In genomic region chr2:96324716-96325037, GRCh38 we compare ENCODE assay signal across 8 cellular contexts. TPM values are rescaled to one million over a fixed set of nuclear protein-coding genes. Genes with fewer than 3 reads are reported as not detected.
A peak's percentile ranks its signal among the peaks of the same experiment; 100 is the strongest.
DNase-seq lines count a peak whose midpoint lies in the region; ATAC-seq and TF ChIP-seq lines count a peak whose summit lies in the region.

No MANE protein-coding gene starts in this region.

- CTCF ChIA-PET in activated CD8-positive, alpha-beta memory T cell treated with anti-CD3 and anti-CD28 coated beads, Interleukin-2, amount 10 ng/mL, durations not matched to agents 7 days and 5 days (lab: Charles Lee): interaction anchor here (0.7 to 3.2 kb wide), 10 partner anchors 8 to 230 kb away, joined by 3 to 15 read pairs (median 5); partner anchors contain the start of gene NCAPH

- H3K27me3 ChIP-seq in lower lobe of right lung (ENCODE audit: low read depth) (peaks cover 35% of the 10 kb centered on the region), thoracic aorta (replicated peaks; ENCODE audit: insufficient read depth) (no peaks in the 10 kb centered on the region)

- H3K9me3 Mint-ChIP-seq in activated CD8-positive, alpha-beta memory T cell treated with anti-CD3 and anti-CD28 coated beads, Interleukin-2, amount 10 ng/mL, durations not matched to agents 7 days and 5 days (ENCODE audit: low read depth): no peaks in the 10 kb centered on the region
- H3K9me3 Mint-ChIP-seq in activated T-helper 2 cell treated with anti-CD3 and anti-CD28 coated beads, Interferon-gamma antibody, Interleukin-2, Interleukin-4, amounts not matched to agents 10 μg/mL and 5 μg/mL and 100 μg/mL, durations not matched to agents 14 hours and 24 hours and 36 hours: no peaks in the 10 kb centered on the region

- TF ChIP-seq CTCF in lower lobe of right lung (IDR thresholded peaks at IDR 0.05) (no peak), thoracic aorta (IDR thresholded peaks at IDR 0.05) (no peak)

- no peaks in the 10 kb centered on the region for H3K27me3 Mint-ChIP-seq in activated CD8-positive, alpha-beta memory T cell treated with anti-CD3 and anti-CD28 coated beads, Interleukin-2, amount 10 ng/mL, durations not matched to agents 7 days and 5 days
- no peaks in the 10 kb centered on the region for H3K27me3 Mint-ChIP-seq in activated T-helper 2 cell treated with anti-CD3 and anti-CD28 coated beads, Interferon-gamma antibody, Interleukin-2, Interleukin-4, amounts not matched to agents 10 μg/mL and 5 μg/mL and 100 μg/mL, durations not matched to agents 14 hours and 24 hours and 36 hours (ENCODE audit: low read depth)

- peak overlapping the region; percentile 58 for H3K27ac ChIP-seq in lower lobe of right lung
- H3K27ac ChIP-seq in thoracic aorta: no peak overlapping the region

- intact Hi-C loops in activated T-helper 2 cell treated with anti-CD3 and anti-CD28 coated beads, Interferon-gamma antibody, Interleukin-2, Interleukin-4, amounts not matched to agents 10 μg/mL and 5 μg/mL and 100 μg/mL, durations not matched to agents 14 hours and 24 hours and 36 hours (cut with micrococcal nuclease): loop anchor here (1.0 to 10.0 kb wide), 5 partner anchors 11 to 213 kb away; partner anchors contain the start of genes ARID5A, CIAO1, DUSP2 and NCAPH
- intact Hi-C loops in lower lobe of right lung (cut with DNase I): no loop called here
- intact Hi-C loops in head of caudate nucleus (cut with DNase I): no loop called here

- peaks cover 77% of the 10 kb centered on the region for H3K4me1 Mint-ChIP-seq in activated CD8-positive, alpha-beta memory T cell treated with anti-CD3 and anti-CD28 coated beads, Interleukin-2, amount 10 ng/mL, durations not matched to agents 7 days and 5 days
- peaks cover 51% of the 10 kb centered on the region for H3K4me1 Mint-ChIP-seq in activated T-helper 2 cell treated with anti-CD3 and anti-CD28 coated beads, Interferon-gamma antibody, Interleukin-2, Interleukin-4, amounts not matched to agents 10 μg/mL and 5 μg/mL and 100 μg/mL, durations not matched to agents 14 hours and 24 hours and 36 hours (ENCODE audit: low read depth)

- no peaks in the 10 kb centered on the region for H3K9me3 ChIP-seq in lower lobe of right lung
- no peaks in the 10 kb centered on the region for H3K9me3 ChIP-seq in thoracic aorta

- peaks cover 25% of the 10 kb centered on the region for H3K4me1 ChIP-seq in lower lobe of right lung
- peaks cover 5 to 33% of the 10 kb centered on the region in 2 donors for H3K4me1 ChIP-seq in thoracic aorta (ENCODE audit: control insufficient read depth in 1 of 2, low read depth in 2 of 2)

- H3K4me3 ChIP-seq in lower lobe of right lung (peak overlapping the region; percentile 57), thoracic aorta (peak overlapping the region; percentile 72)

- H3K27ac Mint-ChIP-seq in activated CD8-positive, alpha-beta memory T cell treated with anti-CD3 and anti-CD28 coated beads, Interleukin-2, amount 10 ng/mL, durations not matched to agents 7 days and 5 days: peak overlapping the region; percentile 94
- peak overlapping the region; percentile 95 for H3K27ac Mint-ChIP-seq in activated T-helper 2 cell treated with anti-CD3 and anti-CD28 coated beads, Interferon-gamma antibody, Interleukin-2, Interleukin-4, amounts not matched to agents 10 μg/mL and 5 μg/mL and 100 μg/mL, durations not matched to agents 14 hours and 24 hours and 36 hours

- DNase-seq in activated CD8-positive, alpha-beta memory T cell treated with anti-CD3 and anti-CD28 coated beads, Interleukin-2, amount 10 ng/mL, durations not matched to agents 7 days and 5 days: peak; percentile 58
- no peak for DNase-seq in activated CD8-positive, alpha-beta memory T cell treated with anti-CD3 and anti-CD28 coated beads, Interleukin-2, amount 50 U/mL, for 48 hours
- DNase-seq in activated T-helper 2 cell treated with anti-CD3 and anti-CD28 coated beads, Interferon-gamma antibody, Interleukin-2, Interleukin-4, amounts not matched to agents 10 μg/mL and 5 μg/mL and 100 μg/mL, durations not matched to agents 14 hours and 24 hours and 36 hours (ENCODE audit: low spot score): no peak
- no peak for DNase-seq in lower lobe of right lung
- no peak for DNase-seq in thoracic aorta (ENCODE audit: low spot score)
- DNase-seq in head of caudate nucleus: no peak
- DNase-seq in NCI-H345 (lab: John Stamatoyannopoulos, UW): no peak
- no peak for DNase-seq in dedifferentiated amniotic fluid mesenchymal stem cell (ENCODE audit: extremely low spot score)

- peak overlapping the region; percentile 86 for H3K4me3 Mint-ChIP-seq in activated CD8-positive, alpha-beta memory T cell treated with anti-CD3 and anti-CD28 coated beads, Interleukin-2, amount 10 ng/mL, durations not matched to agents 7 days and 5 days
- peak overlapping the region; percentile 96 for H3K4me3 Mint-ChIP-seq in activated T-helper 2 cell treated with anti-CD3 and anti-CD28 coated beads, Interferon-gamma antibody, Interleukin-2, Interleukin-4, amounts not matched to agents 10 μg/mL and 5 μg/mL and 100 μg/mL, durations not matched to agents 14 hours and 24 hours and 36 hours (ENCODE audit: low read depth)

- ATAC-seq in activated CD8-positive, alpha-beta memory T cell treated with anti-CD3 and anti-CD28 coated beads, Interleukin-2, amount 10 ng/mL, durations not matched to agents 7 days and 5 days: peak; percentile 1
- ATAC-seq in lower lobe of right lung (no peak), thoracic aorta (ENCODE audit: insufficient number of reproducible peaks, low FRiP score, low read depth) (no peak)

- H3K36me3 ChIP-seq in lower lobe of right lung (no peaks in the 10 kb centered on the region), thoracic aorta (no peaks in the 10 kb centered on the region)

- H3K36me3 Mint-ChIP-seq in activated CD8-positive, alpha-beta memory T cell treated with anti-CD3 and anti-CD28 coated beads, Interleukin-2, amount 10 ng/mL, durations not matched to agents 7 days and 5 days: peaks cover 44% of the 10 kb centered on the region
- peaks cover 44% of the 10 kb centered on the region for H3K36me3 Mint-ChIP-seq in activated T-helper 2 cell treated with anti-CD3 and anti-CD28 coated beads, Interferon-gamma antibody, Interleukin-2, Interleukin-4, amounts not matched to agents 10 μg/mL and 5 μg/mL and 100 μg/mL, durations not matched to agents 14 hours and 24 hours and 36 hours (ENCODE audit: low read depth)

RNA-seq across cellular contexts. Expression of gene ITPRIPL1, which starts 0.4 kb away (rescaled TPM):
- total RNA-seq in activated CD8-positive, alpha-beta memory T cell treated with anti-CD3 and anti-CD28 coated beads, Interleukin-2, amount 10 ng/mL, durations not matched to agents 7 days and 5 days: 10 to 100 TPM; 53.2 to 56.9 TPM
- 44.8 and 45.0 TPM in 2 replicates for total RNA-seq in activated T-helper 2 cell treated with anti-CD3 and anti-CD28 coated beads, Interferon-gamma antibody, Interleukin-2, Interleukin-4, amounts not matched to agents 10 μg/mL and 5 μg/mL and 100 μg/mL, durations not matched to agents 14 hours and 24 hours and 36 hours
- total RNA-seq in lower lobe of right lung (1.9 TPM), thoracic aorta (1 to 10 TPM in 1 of 2 donors, under 1 TPM in 1; 0.63 to 1.6 TPM)

RNA-seq across cellular contexts. Expression of gene NCAPH, which starts 10.9 kb away (rescaled TPM):
- 100 to 1,000 TPM; 115 to 117 TPM for total RNA-seq in activated CD8-positive, alpha-beta memory T cell treated with anti-CD3 and anti-CD28 coated beads, Interleukin-2, amount 10 ng/mL, durations not matched to agents 7 days and 5 days
- total RNA-seq in activated T-helper 2 cell treated with anti-CD3 and anti-CD28 coated beads, Interferon-gamma antibody, Interleukin-2, Interleukin-4, amounts not matched to agents 10 μg/mL and 5 μg/mL and 100 μg/mL, durations not matched to agents 14 hours and 24 hours and 36 hours: 62.1 and 63.3 TPM in 2 replicates
- total RNA-seq in lower lobe of right lung (1.2 TPM), thoracic aorta (1 to 10 TPM in 1 of 2 donors, not detected in 1; 1.3 TPM)

RNA-seq across cellular contexts. Expression of gene SNRNP200, which starts 19.3 kb away (rescaled TPM):
- total RNA-seq in activated CD8-positive, alpha-beta memory T cell treated with anti-CD3 and anti-CD28 coated beads, Interleukin-2, amount 10 ng/mL, durations not matched to agents 7 days and 5 days: 100 to 1,000 TPM; 170 to 182 TPM
- total RNA-seq in activated T-helper 2 cell treated with anti-CD3 and anti-CD28 coated beads, Interferon-gamma antibody, Interleukin-2, Interleukin-4, amounts not matched to agents 10 μg/mL and 5 μg/mL and 100 μg/mL, durations not matched to agents 14 hours and 24 hours and 36 hours: 191 TPM in 2 replicates
- 95.3 TPM for total RNA-seq in lower lobe of right lung
- total RNA-seq in thoracic aorta: 10 to 100 TPM; 77.2 to 85.6 TPM

RNA-seq across cellular contexts. Expression of gene CIAO1, which starts 58.7 kb away (rescaled TPM):
- total RNA-seq in activated CD8-positive, alpha-beta memory T cell treated with anti-CD3 and anti-CD28 coated beads, Interleukin-2, amount 10 ng/mL, durations not matched to agents 7 days and 5 days: 10 to 100 TPM; 67.0 to 76.8 TPM
- total RNA-seq in activated T-helper 2 cell treated with anti-CD3 and anti-CD28 coated beads, Interferon-gamma antibody, Interleukin-2, Interleukin-4, amounts not matched to agents 10 μg/mL and 5 μg/mL and 100 μg/mL, durations not matched to agents 14 hours and 24 hours and 36 hours: 93.9 and 94.7 TPM in 2 replicates
- total RNA-seq in lower lobe of right lung (62.3 TPM), thoracic aorta (100 to 1,000 TPM; 115 to 123 TPM)

RNA-seq across cellular contexts. Expression of gene TMEM127, which starts 58.9 kb away (rescaled TPM):
- 10 to 100 TPM; 32.7 to 36.9 TPM for total RNA-seq in activated CD8-positive, alpha-beta memory T cell treated with anti-CD3 and anti-CD28 coated beads, Interleukin-2, amount 10 ng/mL, durations not matched to agents 7 days and 5 days
- 29.0 and 30.4 TPM in 2 replicates for total RNA-seq in activated T-helper 2 cell treated with anti-CD3 and anti-CD28 coated beads, Interferon-gamma antibody, Interleukin-2, Interleukin-4, amounts not matched to agents 10 μg/mL and 5 μg/mL and 100 μg/mL, durations not matched to agents 14 hours and 24 hours and 36 hours
- total RNA-seq in lower lobe of right lung (77.4 TPM), thoracic aorta (10 to 100 TPM; 50.8 to 52.4 TPM)

Comparison
In these comparisons a context has a peak if more than half of its experiments do, and no peak if none do; other contexts are left out.
1. RNA of gene ITPRIPL1, which starts 0.4 kb away (total RNA-seq): 53.2 to 56.9 TPM in activated CD8-positive, alpha-beta memory T cell treated with anti-CD3 and anti-CD28 coated beads, Interleukin-2, amount 10 ng/mL, durations not matched to agents 7 days and 5 days and 44.8 to 45.0 TPM in activated T-helper 2 cell treated with anti-CD3 and anti-CD28 coated beads, Interferon-gamma antibody, Interleukin-2, Interleukin-4, amounts not matched to agents 10 μg/mL and 5 μg/mL and 100 μg/mL, durations not matched to agents 14 hours and 24 hours and 36 hours; 1.9 TPM in lower lobe of right lung (single experiment) and 0.63 to 1.6 TPM in thoracic aorta; every median in the first group is over 10 times any median in the second.
2. RNA of gene NCAPH, which starts 10.9 kb away (total RNA-seq): 115 to 117 TPM in activated CD8-positive, alpha-beta memory T cell treated with anti-CD3 and anti-CD28 coated beads, Interleukin-2, amount 10 ng/mL, durations not matched to agents 7 days and 5 days and 62.1 to 63.3 TPM in activated T-helper 2 cell treated with anti-CD3 and anti-CD28 coated beads, Interferon-gamma antibody, Interleukin-2, Interleukin-4, amounts not matched to agents 10 μg/mL and 5 μg/mL and 100 μg/mL, durations not matched to agents 14 hours and 24 hours and 36 hours; 1.3 TPM in thoracic aorta and 1.2 TPM in lower lobe of right lung (single experiment); every median in the first group is over 10 times any median in the second.